24 cellular contexts compared by ENCODE assay signal in the genomic region with DNA sequence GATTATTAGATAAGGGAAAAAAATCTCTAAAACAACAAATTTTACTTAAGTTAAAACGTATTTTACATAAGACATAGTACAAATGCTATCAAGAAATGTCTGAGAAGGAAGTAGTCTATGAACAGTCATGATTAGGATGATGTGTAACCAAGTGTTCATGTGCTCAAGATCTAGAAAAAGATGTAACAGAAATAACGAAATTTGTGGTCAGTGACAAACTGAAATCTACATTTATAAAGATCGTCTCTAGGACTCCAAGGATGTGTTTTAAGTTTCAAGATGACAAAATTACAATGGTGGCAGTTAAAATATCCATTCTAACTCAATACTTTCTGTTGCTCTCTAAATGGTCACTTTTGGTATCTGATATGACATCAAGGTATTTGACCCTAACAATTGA. TPM values are rescaled to one million over a fixed set of nuclear protein-coding genes. Genes with fewer than 3 reads are reported as not detected.
DNase-seq lines count a peak whose midpoint lies in the region; ATAC-seq and TF ChIP-seq lines count a peak whose summit lies in the region.
"Had no signal": no experiment of that assay in that cellular context is flagged by ENCODE, and none has a peak within 500 bp of the region (broad histone marks: within the 10 kb centered on the region; RNA-seq: fewer than 3 reads in every experiment).

No MANE protein-coding gene starts in this region.

- H3K9me3 Mint-ChIP-seq in activated CD4-positive, alpha-beta T cell treated with anti-CD3 and anti-CD28 coated beads, Interleukin-2, amount 10 ng/mL, durations not matched to agents 7 days and 5 days: no peaks in the 10 kb centered on the region
- H3K9me3 Mint-ChIP-seq in CD8-positive, alpha-beta memory T cell: no peaks in the 10 kb centered on the region
- H3K9me3 Mint-ChIP-seq in central memory CD8-positive, alpha-beta T cell: no peaks in the 10 kb centered on the region

- no peak overlapping the region for H3K4me3 ChIP-seq in CD8-positive, alpha-beta memory T cell (ENCODE audit: low read length)
- H3K4me3 ChIP-seq in gastrocnemius medialis: no peak overlapping the region
- H3K4me3 ChIP-seq: A549; BLaER1 treated with 17β-estradiol and CSF1 and Interleukin-3, amounts not matched to agents 10 nM and 100 nM; GM23248; left lung; mucosa of descending colon; upper lobe of right lung had no signal

- no peaks in the 10 kb centered on the region for H3K9me3 ChIP-seq in CD8-positive, alpha-beta memory T cell (ENCODE audit: low read length)
- H3K9me3 ChIP-seq in gastrocnemius medialis: no peaks in the 10 kb centered on the region
- H3K9me3 ChIP-seq: A549, left lung, mucosa of descending colon, upper lobe of right lung had no signal

- CTCF ChIA-PET in activated CD4-positive, alpha-beta T cell treated with anti-CD3 and anti-CD28 coated beads, Interleukin-2, amount 10 ng/mL, durations not matched to agents 7 days and 5 days (lab: Charles Lee): no interaction called here
- CTCF ChIA-PET in CD8-positive, alpha-beta memory T cell (lab: Charles Lee): interaction anchor here (0.8 kb wide), 1 partner anchor 17 kb away, joined by 3 read pairs; no protein-coding TSS in a partner anchor

- H3K4me1 Mint-ChIP-seq in activated CD4-positive, alpha-beta T cell treated with anti-CD3 and anti-CD28 coated beads, Interleukin-2, amount 10 ng/mL, durations not matched to agents 7 days and 5 days: peaks cover 22% of the 10 kb centered on the region
- H3K4me1 Mint-ChIP-seq in CD8-positive, alpha-beta memory T cell: peaks cover 24 to 47% (median 44%) of the 10 kb centered on the region in 3 donors
- peaks cover 12% of the 10 kb centered on the region for H3K4me1 Mint-ChIP-seq in central memory CD8-positive, alpha-beta T cell
- H3K4me1 Mint-ChIP-seq: endodermal cell had no signal

- intact Hi-C loops in gastrocnemius medialis (cut with DNase I; ENCODE audit: low total_unique reads): no loop called here

- H3K4me3 Mint-ChIP-seq in activated CD4-positive, alpha-beta T cell treated with anti-CD3 and anti-CD28 coated beads, Interleukin-2, amount 10 ng/mL, durations not matched to agents 7 days and 5 days: no peak overlapping the region
- peak overlapping the region in 1 of 7 donors; percentile 32 for H3K4me3 Mint-ChIP-seq in CD8-positive, alpha-beta memory T cell
- H3K4me3 Mint-ChIP-seq in central memory CD8-positive, alpha-beta T cell: peak overlapping the region; percentile 13
- H3K4me3 Mint-ChIP-seq: endodermal cell had no signal

- no peak for TF ChIP-seq POLR2A in gastrocnemius medialis (IDR thresholded peaks at IDR 0.05)

- no peaks in the 10 kb centered on the region for H3K27me3 Mint-ChIP-seq in activated CD4-positive, alpha-beta T cell treated with anti-CD3 and anti-CD28 coated beads, Interleukin-2, amount 10 ng/mL, durations not matched to agents 7 days and 5 days
- no peaks in the 10 kb centered on the region for H3K27me3 Mint-ChIP-seq in CD8-positive, alpha-beta memory T cell
- no peaks in the 10 kb centered on the region for H3K27me3 Mint-ChIP-seq in central memory CD8-positive, alpha-beta T cell

- no peaks in the 10 kb centered on the region for H3K27me3 ChIP-seq in CD8-positive, alpha-beta memory T cell (ENCODE audit: insufficient read depth, low read length, poor library complexity, severe bottlenecking)
- H3K27me3 ChIP-seq in gastrocnemius medialis: no peaks in the 10 kb centered on the region
- H3K27me3 ChIP-seq: BLaER1 treated with 17β-estradiol and CSF1 and Interleukin-3, amounts not matched to agents 10 nM and 100 nM; left lung; upper lobe of right lung had no signal

- TF ChIP-seq CTCF in gastrocnemius medialis (IDR thresholded peaks at IDR 0.05 in 4 of 5, conservative IDR thresholded peaks at IDR 0.05 in 1 of 5): no peak

- DNase-seq in activated CD4-positive, alpha-beta T cell treated with anti-CD3 and anti-CD28 coated beads, Interleukin-2, amount 10 ng/mL, durations not matched to agents 7 days and 5 days: no peak
- DNase-seq in activated CD4-positive, alpha-beta T cell treated with anti-CD3 and anti-CD28 coated beads for 4 hours: no peak
- no peak for DNase-seq in CD8-positive, alpha-beta memory T cell
- peak; percentile 29 for DNase-seq in MV-4-11 (lab: John Stamatoyannopoulos, UW)
- no peak for DNase-seq in central memory CD8-positive, alpha-beta T cell (ENCODE audit: low spot score in 2 of 2)
- no peak for DNase-seq in dermis blood vessel endothelial cell
- DNase-seq in gastrocnemius medialis: no peak
- DNase-seq: activated naive CD4-positive, alpha-beta T cell; DMS79; endodermal cell; glutamatergic neuron; GM23248; Karpas-422; left lung; mucosa of descending colon; NCI-H1417; NCI-H2107; NCI-H510A treated with DMSO at 0.1 percent for 48 hours; small intestine; stimulated activated CD4-positive, alpha-beta T cell treated with anti-CD3 and anti-CD28 coated beads, Interleukin-2, amount 100 ng/mL, for 48 hours; upper lobe of right lung had no signal

- ATAC-seq in central memory CD8-positive, alpha-beta T cell (replicated peaks; ENCODE audit: extremely low read depth, poor library complexity, severe bottlenecking): peak; percentile 32
- no peak for ATAC-seq in HG03135 (IDR thresholded peaks at IDR 0.05; ENCODE audit: unreplicated experiment)
- no peak for ATAC-seq in gastrocnemius medialis
- ATAC-seq: A549, left lung, mucosa of descending colon, upper lobe of right lung had no signal

- in situ Hi-C loops in gastrocnemius medialis (cut with MboI; ENCODE audit: low sequenced_read_pairs in 4 of 4): no loop called here

- peak overlapping the region; percentile 10 for H3K27ac Mint-ChIP-seq in activated CD4-positive, alpha-beta T cell treated with anti-CD3 and anti-CD28 coated beads, Interleukin-2, amount 10 ng/mL, durations not matched to agents 7 days and 5 days
- H3K27ac Mint-ChIP-seq in CD8-positive, alpha-beta memory T cell: peak overlapping the region in 6 of 8 donors; percentile 10 to 73 (median 72)
- peak overlapping the region; percentile 71 for H3K27ac Mint-ChIP-seq in central memory CD8-positive, alpha-beta T cell (ENCODE audit: low read depth)
- H3K27ac Mint-ChIP-seq: endodermal cell had no signal

- H3K27ac ChIP-seq in CD8-positive, alpha-beta memory T cell (ENCODE audit: low read depth, low read length): no peak overlapping the region
- H3K27ac ChIP-seq in gastrocnemius medialis: no peak overlapping the region
- H3K27ac ChIP-seq: A549; BLaER1 treated with 17β-estradiol and CSF1 and Interleukin-3, amounts not matched to agents 10 nM and 100 nM; GM23248; left lung; upper lobe of right lung had no signal

- peaks cover 44% of the 10 kb centered on the region for H3K36me3 Mint-ChIP-seq in activated CD4-positive, alpha-beta T cell treated with anti-CD3 and anti-CD28 coated beads, Interleukin-2, amount 10 ng/mL, durations not matched to agents 7 days and 5 days (ENCODE audit: low read depth)
- peaks cover 5 to 52% (median 14%) of the 10 kb centered on the region in 3 donors for H3K36me3 Mint-ChIP-seq in CD8-positive, alpha-beta memory T cell
- peaks cover 45% of the 10 kb centered on the region for H3K36me3 Mint-ChIP-seq in central memory CD8-positive, alpha-beta T cell (ENCODE audit: insufficient read depth)

- POLR2A ChIA-PET in activated CD4-positive, alpha-beta T cell treated with anti-CD3 and anti-CD28 coated beads, Interleukin-2, amount 10 ng/mL, durations not matched to agents 7 days and 5 days (lab: Charles Lee): no interaction called here
- POLR2A ChIA-PET in CD8-positive, alpha-beta memory T cell (lab: Charles Lee): interaction anchor here (0.6 to 2.6 kb wide), 2 partner anchors 17 to 326 kb away, joined by 3 to 16 read pairs; partner anchors contain the start of gene PPP3CB

- no peaks in the 10 kb centered on the region for H3K4me1 ChIP-seq in CD8-positive, alpha-beta memory T cell (ENCODE audit: insufficient read depth, low read length)
- peaks cover 0 to 13% of the 10 kb centered on the region in 2 donors for H3K4me1 ChIP-seq in gastrocnemius medialis
- H3K4me1 ChIP-seq: left lung, upper lobe of right lung had no signal

- H3K36me3 ChIP-seq in CD8-positive, alpha-beta memory T cell (ENCODE audit: insufficient read depth, low read length): peaks cover 13% of the 10 kb centered on the region
- H3K36me3 ChIP-seq in gastrocnemius medialis: peaks cover 0 to 56% of the 10 kb centered on the region in 2 donors

RNA-seq across cellular contexts. Expression of gene PPP3CB, which starts 17.2 kb away (rescaled TPM):
- total RNA-seq in activated CD4-positive, alpha-beta T cell treated with anti-CD3 and anti-CD28 coated beads, Interleukin-2, amount 10 ng/mL, durations not matched to agents 7 days and 5 days: 10 to 100 TPM; 48.0 to 48.5 TPM
- 10 to 100 TPM; 44.0 to 44.1 TPM for total RNA-seq in CD8-positive, alpha-beta memory T cell
- polyA plus RNA-seq in CD8-positive, alpha-beta memory T cell: 8.1 TPM
- total RNA-seq in dermis blood vessel endothelial cell (12.6 and 19.6 TPM in 2 replicates), gastrocnemius medialis (10 to 100 TPM; 60.1 to 91.6 (median 68.7) TPM)

RNA-seq across cellular contexts. Expression of gene MSS51, which starts 45.3 kb away (rescaled TPM):
- total RNA-seq in activated CD4-positive, alpha-beta T cell treated with anti-CD3 and anti-CD28 coated beads, Interleukin-2, amount 10 ng/mL, durations not matched to agents 7 days and 5 days: 1 to 10 TPM; 3.4 TPM
- 1 to 10 TPM; 1.5 TPM for total RNA-seq in CD8-positive, alpha-beta memory T cell
- polyA plus RNA-seq in CD8-positive, alpha-beta memory T cell: 0.14 TPM
- total RNA-seq in dermis blood vessel endothelial cell (0.84 and 1.5 TPM in 2 replicates), gastrocnemius medialis (10 to 100 TPM in 3 of 4 donors, 1 to 10 TPM in 1; 1.4 to 49.4 (median 30.4) TPM)

Comparison
In these comparisons a context has a peak if more than half of its experiments do, and no peak if none do; other contexts are left out.
1. H3K27ac Mint-ChIP-seq: peak in every context shown above with its lines; median percentile 72 in CD8-positive, alpha-beta memory T cell; 71 in central memory CD8-positive, alpha-beta T cell; 10 in activated CD4-positive, alpha-beta T cell treated with anti-CD3 and anti-CD28 coated beads, Interleukin-2, amount 10 ng/mL, durations not matched to agents 7 days and 5 days.